Comparison of ENCODE assay signal across 9 cellular contexts in the genomic region with DNA sequence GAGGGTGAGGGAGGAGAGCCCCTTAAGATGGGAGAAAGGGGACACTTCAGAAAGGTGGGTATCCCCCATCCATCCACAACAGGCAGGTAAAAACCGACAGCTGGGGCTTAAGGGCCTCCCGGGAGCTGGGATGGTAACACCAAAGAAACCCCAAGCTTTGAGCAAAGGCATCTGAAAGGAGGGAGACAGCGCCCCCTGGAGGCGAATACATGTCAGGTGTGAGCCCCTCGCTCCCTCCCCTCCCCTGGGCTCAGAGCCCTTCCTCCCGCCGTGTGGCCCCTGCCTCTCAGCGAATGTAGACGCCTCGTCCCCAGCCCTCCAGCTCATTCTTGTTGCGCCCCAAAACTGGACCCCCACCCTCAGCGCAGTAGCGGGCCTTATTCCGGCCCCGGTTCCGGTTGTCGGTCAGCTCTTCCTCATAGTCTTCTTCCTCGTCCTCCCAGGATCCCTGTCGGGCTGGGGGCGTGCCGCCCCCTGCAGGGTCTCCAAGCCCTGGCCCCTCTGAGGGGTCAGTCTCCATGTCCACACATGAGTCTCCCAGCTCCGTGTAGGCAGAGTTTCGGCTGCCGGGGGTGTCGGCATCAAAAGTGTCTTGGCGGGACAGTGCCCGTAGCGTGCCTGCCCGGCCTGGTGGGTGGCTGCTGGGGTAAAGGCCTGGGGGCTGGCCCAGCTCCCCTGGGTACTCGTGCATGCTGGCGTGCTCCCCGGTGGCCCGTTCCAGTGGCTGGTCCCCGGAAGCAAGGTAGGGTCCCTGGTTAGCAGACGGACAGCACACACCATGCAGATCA. TPM values are rescaled to one million over a fixed set of nuclear protein-coding genes. Genes with fewer than 3 reads are reported as not detected.
DNase-seq lines count a peak whose midpoint lies in the region; ATAC-seq and TF ChIP-seq lines count a peak whose summit lies in the region.
"Had no signal": no experiment of that assay in that cellular context is flagged by ENCODE, and none has a peak within 500 bp of the region (broad histone marks: within the 10 kb centered on the region; RNA-seq: fewer than 3 reads in every experiment).

No MANE protein-coding gene starts in this region.

- no peaks in the 10 kb centered on the region for H3K4me1 ChIP-seq in CD4-positive, alpha-beta memory T cell (ENCODE audit: insufficient read depth, low read length)
- H3K4me1 ChIP-seq in foreskin keratinocyte (no peaks in the 10 kb centered on the region), parathyroid adenoma (no peaks in the 10 kb centered on the region), vagina (no peaks in the 10 kb centered on the region)

- peak; percentile 80 for TF ChIP-seq CTCF in foreskin keratinocyte (conservative IDR thresholded peaks at IDR 0.05)
- TF ChIP-seq CTCF in parathyroid adenoma (IDR thresholded peaks at IDR 0.05): peak; percentile 75
- TF ChIP-seq CTCF in vagina (IDR thresholded peaks at IDR 0.05): peak; percentile 41 to 79 (median 71)

- peaks cover 5 to 24% (median 10%) of the 10 kb centered on the region in 4 donors for H3K4me1 Mint-ChIP-seq in CD4-positive, alpha-beta memory T cell
- H3K4me1 Mint-ChIP-seq in activated T-helper 2 cell treated with anti-CD3 and anti-CD28 coated beads, Interferon-gamma antibody, Interleukin-2, Interleukin-4, amounts not matched to agents 10 μg/mL and 5 μg/mL and 100 μg/mL, durations not matched to agents 14 hours and 24 hours and 36 hours (ENCODE audit: low read depth): peaks cover 4% of the 10 kb centered on the region

- no peaks in the 10 kb centered on the region for H3K79me2 ChIP-seq in parathyroid adenoma

- intact Hi-C loops in CD4-positive, alpha-beta memory T cell (cut with micrococcal nuclease): loop anchor here (1.0 kb wide), 2 partner anchors 106 to 192 kb away; no protein-coding TSS in a partner anchor
- intact Hi-C loops in activated T-helper 2 cell treated with anti-CD3 and anti-CD28 coated beads, Interferon-gamma antibody, Interleukin-2, Interleukin-4, amounts not matched to agents 10 μg/mL and 5 μg/mL and 100 μg/mL, durations not matched to agents 14 hours and 24 hours and 36 hours (cut with micrococcal nuclease): loop anchor here (1.0 kb wide), 1 partner anchor 192 kb away; no protein-coding TSS in a partner anchor
- intact Hi-C loops in vagina (cut with DNase I): no loop called here

- POLR2A ChIA-PET in CD4-positive, alpha-beta memory T cell (lab: Charles Lee; ENCODE audit: partially characterized antibody): interaction anchor here (0.5 to 2.1 kb wide), 6 partner anchors 9 to 192 kb away, joined by 3 to 17 read pairs (median 6); partner anchors contain the start of gene ARL5C

- no peaks in the 10 kb centered on the region for H3K27me3 Mint-ChIP-seq in CD4-positive, alpha-beta memory T cell
- H3K27me3 Mint-ChIP-seq in activated T-helper 2 cell treated with anti-CD3 and anti-CD28 coated beads, Interferon-gamma antibody, Interleukin-2, Interleukin-4, amounts not matched to agents 10 μg/mL and 5 μg/mL and 100 μg/mL, durations not matched to agents 14 hours and 24 hours and 36 hours (ENCODE audit: low read depth): peaks cover 3% of the 10 kb centered on the region

- no peaks in the 10 kb centered on the region for H3K36me3 ChIP-seq in CD4-positive, alpha-beta memory T cell (ENCODE audit: insufficient read depth, low read length)
- H3K36me3 ChIP-seq in parathyroid adenoma (ENCODE audit: control insufficient read depth, insufficient read depth, low read length) (no peaks in the 10 kb centered on the region), vagina (peaks cover 0 to 11% of the 10 kb centered on the region in 2 donors)

- peaks cover 13 to 31% of the 10 kb centered on the region in 2 donors for H3K36me3 Mint-ChIP-seq in CD4-positive, alpha-beta memory T cell
- H3K36me3 Mint-ChIP-seq in activated T-helper 2 cell treated with anti-CD3 and anti-CD28 coated beads, Interferon-gamma antibody, Interleukin-2, Interleukin-4, amounts not matched to agents 10 μg/mL and 5 μg/mL and 100 μg/mL, durations not matched to agents 14 hours and 24 hours and 36 hours (ENCODE audit: low read depth): peaks cover 29% of the 10 kb centered on the region

- ATAC-seq in foreskin keratinocyte: peak; percentile 40
- ATAC-seq in HG02852 (IDR thresholded peaks at IDR 0.05; ENCODE audit: unreplicated experiment): no peak

- H2AFZ ChIP-seq in parathyroid adenoma: no peak overlapping the region

- CTCF ChIA-PET in CD4-positive, alpha-beta memory T cell (lab: Charles Lee; ENCODE audit: partially characterized antibody): interaction anchor here (0.6 to 6.9 kb wide), 27 partner anchors 8 to 354 kb away, joined by 3 to 153 read pairs (median 4); partner anchors contain the start of genes ARL5C, LASP1NB, PLXDC1 and RPL19

- no peaks in the 10 kb centered on the region for H3K9me3 Mint-ChIP-seq in CD4-positive, alpha-beta memory T cell
- H3K9me3 Mint-ChIP-seq in activated T-helper 2 cell treated with anti-CD3 and anti-CD28 coated beads, Interferon-gamma antibody, Interleukin-2, Interleukin-4, amounts not matched to agents 10 μg/mL and 5 μg/mL and 100 μg/mL, durations not matched to agents 14 hours and 24 hours and 36 hours: no peaks in the 10 kb centered on the region

- H3K4me3 Mint-ChIP-seq in CD4-positive, alpha-beta memory T cell: no peak overlapping the region
- no peak overlapping the region for H3K4me3 Mint-ChIP-seq in activated T-helper 2 cell treated with anti-CD3 and anti-CD28 coated beads, Interferon-gamma antibody, Interleukin-2, Interleukin-4, amounts not matched to agents 10 μg/mL and 5 μg/mL and 100 μg/mL, durations not matched to agents 14 hours and 24 hours and 36 hours (ENCODE audit: low read depth)

- TF ChIP-seq POLR2A in vagina (IDR thresholded peaks at IDR 0.05): no peak

- DNase-seq in CD4-positive, alpha-beta memory T cell: peak; percentile 68 to 73 (median 72)
- DNase-seq in HuH-7 (ENCODE audit: low spot score): peak; percentile 85
- DNase-seq in RKO (ENCODE audit: low spot score): peak; percentile 51
- peak; percentile 60 for DNase-seq in activated T-helper 2 cell treated with anti-CD3 and anti-CD28 coated beads, Interferon-gamma antibody, Interleukin-2, Interleukin-4, amounts not matched to agents 10 μg/mL and 5 μg/mL and 100 μg/mL, durations not matched to agents 14 hours and 24 hours and 36 hours (ENCODE audit: low spot score)
- no peak for DNase-seq in foreskin keratinocyte
- no peak for DNase-seq in vagina (ENCODE audit: extremely low spot score in 2 of 2)

- no peak overlapping the region for H3K4me3 ChIP-seq in CD4-positive, alpha-beta memory T cell (ENCODE audit: low read length in 2 of 2)
- H3K4me3 ChIP-seq in parathyroid adenoma (ENCODE audit: low read depth, low read length) (no peak overlapping the region), vagina (no peak overlapping the region)

- H3K27ac ChIP-seq in CD4-positive, alpha-beta memory T cell (ENCODE audit: low read depth, low read length): no peak overlapping the region
- H3K27ac ChIP-seq in foreskin keratinocyte (no peak overlapping the region), parathyroid adenoma (no peak overlapping the region), vagina (no peak overlapping the region)

- H3K9ac ChIP-seq in parathyroid adenoma: no peak overlapping the region

- peak overlapping the region in 6 of 7 donors; percentile 23 to 84 (median 67) for H3K27ac Mint-ChIP-seq in CD4-positive, alpha-beta memory T cell
- H3K27ac Mint-ChIP-seq in activated T-helper 2 cell treated with anti-CD3 and anti-CD28 coated beads, Interferon-gamma antibody, Interleukin-2, Interleukin-4, amounts not matched to agents 10 μg/mL and 5 μg/mL and 100 μg/mL, durations not matched to agents 14 hours and 24 hours and 36 hours: no peak overlapping the region

- H3K9me3 ChIP-seq in CD4-positive, alpha-beta memory T cell (ENCODE audit: control insufficient read depth in 1 of 2, low read length in 2 of 2): no peaks in the 10 kb centered on the region
- H3K9me3 ChIP-seq in parathyroid adenoma (ENCODE audit: control insufficient read depth, low read length) (no peaks in the 10 kb centered on the region), vagina (no peaks in the 10 kb centered on the region)

- no peaks in the 10 kb centered on the region for H3K27me3 ChIP-seq in CD4-positive, alpha-beta memory T cell (ENCODE audit: insufficient read depth, low read length)
- H3K27me3 ChIP-seq in foreskin keratinocyte (no peaks in the 10 kb centered on the region), parathyroid adenoma (ENCODE audit: control insufficient read depth, insufficient read depth, low read length) (no peaks in the 10 kb centered on the region), vagina (no peaks in the 10 kb centered on the region)

- H3K4me2 ChIP-seq in parathyroid adenoma (ENCODE audit: low read length): no peak overlapping the region

RNA-seq across cellular contexts. Expression of gene ARL5C, which starts 9.1 kb away (rescaled TPM):
- not detected for total RNA-seq in CD4-positive, alpha-beta memory T cell
- polyA plus RNA-seq in CD4-positive, alpha-beta memory T cell: not detected
- 0.07 TPM in 1 of 2 replicates, not detected in the other for total RNA-seq in activated T-helper 2 cell treated with anti-CD3 and anti-CD28 coated beads, Interferon-gamma antibody, Interleukin-2, Interleukin-4, amounts not matched to agents 10 μg/mL and 5 μg/mL and 100 μg/mL, durations not matched to agents 14 hours and 24 hours and 36 hours
- total RNA-seq in foreskin keratinocyte (not detected in 2 replicates), vagina (not detected)
- not detected in 2 replicates for polyA plus RNA-seq in foreskin keratinocyte
- total RNA-seq: HT1080 had no signal

RNA-seq across cellular contexts. Expression of gene CACNB1, which starts 22.4 kb away (rescaled TPM):
- 10 to 100 TPM; 22.2 to 25.7 TPM for total RNA-seq in CD4-positive, alpha-beta memory T cell
- polyA plus RNA-seq in CD4-positive, alpha-beta memory T cell: 1 to 10 TPM in 1 of 2 donors, under 1 TPM in 1; 0.20 to 2.0 TPM
- total RNA-seq in activated T-helper 2 cell treated with anti-CD3 and anti-CD28 coated beads, Interferon-gamma antibody, Interleukin-2, Interleukin-4, amounts not matched to agents 10 μg/mL and 5 μg/mL and 100 μg/mL, durations not matched to agents 14 hours and 24 hours and 36 hours: 21.1 and 24.1 TPM in 2 replicates
- 6.2 and 7.9 TPM in 2 replicates for total RNA-seq in foreskin keratinocyte
- 5.2 TPM in 2 replicates for polyA plus RNA-seq in foreskin keratinocyte
- total RNA-seq in vagina: 8.3 TPM

RNA-seq across cellular contexts. Expression of gene PLXDC1, which starts 23.7 kb away (rescaled TPM):
- 10 to 100 TPM; 15.8 to 16.4 TPM for total RNA-seq in CD4-positive, alpha-beta memory T cell
- polyA plus RNA-seq in CD4-positive, alpha-beta memory T cell: 1 to 10 TPM; 2.5 to 4.5 TPM
- 0.46 and 1.0 TPM in 2 replicates for total RNA-seq in activated T-helper 2 cell treated with anti-CD3 and anti-CD28 coated beads, Interferon-gamma antibody, Interleukin-2, Interleukin-4, amounts not matched to agents 10 μg/mL and 5 μg/mL and 100 μg/mL, durations not matched to agents 14 hours and 24 hours and 36 hours
- 0.27 and 0.28 TPM in 2 replicates for total RNA-seq in foreskin keratinocyte
- polyA plus RNA-seq in foreskin keratinocyte: 0.14 and 0.17 TPM in 2 replicates
- 6.6 TPM for total RNA-seq in vagina

RNA-seq across cellular contexts. Expression of gene RPL19, which starts 25.0 kb away (rescaled TPM):
- total RNA-seq in CD4-positive, alpha-beta memory T cell: 1,000 to 10,000 TPM; 3,210 to 3,299 TPM
- polyA plus RNA-seq in CD4-positive, alpha-beta memory T cell: 1,000 to 10,000 TPM; 2,224 to 3,294 TPM
- total RNA-seq in activated T-helper 2 cell treated with anti-CD3 and anti-CD28 coated beads, Interferon-gamma antibody, Interleukin-2, Interleukin-4, amounts not matched to agents 10 μg/mL and 5 μg/mL and 100 μg/mL, durations not matched to agents 14 hours and 24 hours and 36 hours: 2,315 and 2,339 TPM in 2 replicates
- total RNA-seq in foreskin keratinocyte (2,499 and 2,540 TPM in 2 replicates), vagina (2,758 TPM)
- polyA plus RNA-seq in foreskin keratinocyte: 3,348 and 3,422 TPM in 2 replicates

RNA-seq across cellular contexts. Expression of gene STAC2, which starts 50.6 kb away (rescaled TPM):
- total RNA-seq in CD4-positive, alpha-beta memory T cell: not detected
- not detected for polyA plus RNA-seq in CD4-positive, alpha-beta memory T cell
- not detected in 2 replicates for total RNA-seq in activated T-helper 2 cell treated with anti-CD3 and anti-CD28 coated beads, Interferon-gamma antibody, Interleukin-2, Interleukin-4, amounts not matched to agents 10 μg/mL and 5 μg/mL and 100 μg/mL, durations not matched to agents 14 hours and 24 hours and 36 hours
- total RNA-seq in foreskin keratinocyte (not detected in 2 replicates), vagina (0.98 TPM)
- not detected in 2 replicates for polyA plus RNA-seq in foreskin keratinocyte
- total RNA-seq: HT1080 had no signal

Comparison
In these comparisons a context has a peak if more than half of its experiments do, and no peak if none do; other contexts are left out.
1. DNase-seq: peak in CD4-positive, alpha-beta memory T cell (5 of 5), HuH-7 (single experiment), RKO (single experiment) and activated T-helper 2 cell treated with anti-CD3 and anti-CD28 coated beads, Interferon-gamma antibody, Interleukin-2, Interleukin-4, amounts not matched to agents 10 μg/mL and 5 μg/mL and 100 μg/mL, durations not matched to agents 14 hours and 24 hours and 36 hours (single experiment); none in foreskin keratinocyte (0 of 2) and vagina (0 of 2).
2. Peak in every context shown above with its lines, with median percentiles within 50 percentile points of each other: CTCF ChIP-seq.